Comparison of ENCODE assay signal across 6 cellular contexts in the genomic region with DNA sequence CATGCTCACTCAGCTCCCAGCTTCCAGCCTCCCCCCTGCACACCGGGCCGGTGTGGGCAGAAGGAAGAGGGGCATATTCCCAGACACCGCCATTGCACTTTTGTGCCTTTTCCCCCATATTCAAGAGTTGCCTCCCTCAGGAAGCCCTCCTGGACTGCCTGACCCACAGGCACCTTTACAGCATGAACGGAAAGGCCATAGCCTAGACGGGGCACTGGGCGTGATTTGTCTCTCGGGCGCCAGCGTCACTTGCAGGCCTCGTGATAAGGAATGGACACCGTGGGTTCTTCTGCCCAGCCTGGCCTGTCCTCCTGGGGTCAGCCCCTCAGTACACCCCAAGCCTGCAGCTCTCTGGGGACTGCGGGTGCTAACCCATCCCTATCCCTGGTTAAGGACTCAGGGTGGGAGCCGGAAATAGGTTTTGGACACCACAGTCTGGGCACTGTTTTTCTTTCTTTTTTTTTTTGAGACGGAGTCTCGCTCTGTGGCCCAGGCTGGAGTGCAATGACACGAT. TPM values are rescaled to one million over a fixed set of nuclear protein-coding genes. Genes with fewer than 3 reads are reported as not detected.
DNase-seq lines count a peak whose midpoint lies in the region; ATAC-seq and TF ChIP-seq lines count a peak whose summit lies in the region.

No MANE protein-coding gene starts in this region.

- H3K4me1 ChIP-seq in ascending aorta, result peaks cover 15 to 25% of the 10 kb centered on the region in 2 donors

- peak overlapping the region; percentile 92 for H3K27ac ChIP-seq in ascending aorta

- ATAC-seq in naive B cell (ENCODE audit: low read depth in 2 of 2) (no peak), HG02870 (IDR thresholded peaks at IDR 0.05; ENCODE audit: unreplicated experiment) (no peak)

- no peaks in the 10 kb centered on the region for H3K36me3 Mint-ChIP-seq in naive B cell

- peak overlapping the region; percentile 88 to 99 (median 98) for H3K27ac Mint-ChIP-seq in naive B cell

- intact Hi-C loops in ascending aorta (cut with DNase I), result loop anchor here (5.0 kb wide), 1 partner anchor 39 kb away; a partner anchor contains a TSS

- H3K27me3 ChIP-seq in ascending aorta, result no peaks in the 10 kb centered on the region

- no peaks in the 10 kb centered on the region for H3K9me3 Mint-ChIP-seq in naive B cell

- peaks cover under 1 to 12% of the 10 kb centered on the region in 2 donors for H3K36me3 ChIP-seq in ascending aorta

- no peaks in the 10 kb centered on the region for H3K27me3 Mint-ChIP-seq in naive B cell

- TF ChIP-seq CTCF in GM12875 (IDR thresholded peaks at IDR 0.05; ENCODE audit: borderline replicate concordance, insufficient read depth, low read depth, low read length), result no peak
- TF ChIP-seq CTCF in ascending aorta (IDR thresholded peaks at IDR 0.05), result no peak

- no peaks in the 10 kb centered on the region for H3K9me3 ChIP-seq in ascending aorta

- no peak for DNase-seq in ascending aorta (ENCODE audit: low spot score in 2 of 2)
- DNase-seq in naive B cell, result no peak
- no peak for DNase-seq in AG08396 (ENCODE audit: low spot score)
- DNase-seq in middle frontal gyrus (ENCODE audit: extremely low spot score, low spot score), result no peak

- peaks cover 27 to 57% (median 46%) of the 10 kb centered on the region in 3 donors for H3K4me1 Mint-ChIP-seq in naive B cell

- H3K4me3 ChIP-seq in GM12875 (ENCODE audit: low read depth, low read length) (peak overlapping the region; percentile 38), ascending aorta (peak overlapping the region; percentile 93 to 98)

- peak overlapping the region; percentile 93 to 99 (median 98) for H3K4me3 Mint-ChIP-seq in naive B cell

RNA-seq across cellular contexts. Expression of a gene that starts 0.9 kb away (rescaled TPM):
- total RNA-seq in ascending aorta, result 61.0 TPM
- 100 to 1,000 TPM; 358 to 546 (median 438) TPM for polyA plus RNA-seq in naive B cell (ENCODE audit: low read depth in 6 of 6)

RNA-seq across cellular contexts. Expression of a gene that starts 13.5 kb away (rescaled TPM):
- 143 TPM for total RNA-seq in ascending aorta
- polyA plus RNA-seq in naive B cell (ENCODE audit: low read depth in 6 of 6), result 10 to 100 TPM in 4 of 6 donors, 1 to 10 TPM in 2; 7.7 to 24.4 (median 12.9) TPM

RNA-seq across cellular contexts. Expression of a gene that starts 38.1 kb away (rescaled TPM):
- 83.7 TPM for total RNA-seq in ascending aorta
- polyA plus RNA-seq in naive B cell (ENCODE audit: low read depth in 6 of 6), result not detected

RNA-seq across cellular contexts. Expression of a gene that starts 46.2 kb away (rescaled TPM):
- total RNA-seq in ascending aorta, result 209 TPM
- polyA plus RNA-seq in naive B cell (ENCODE audit: low read depth in 6 of 6), result 10 to 100 TPM; 17.5 to 45.6 (median 24.8) TPM
